ENCODE assay signal across 10 cellular contexts in the genomic region with DNA sequence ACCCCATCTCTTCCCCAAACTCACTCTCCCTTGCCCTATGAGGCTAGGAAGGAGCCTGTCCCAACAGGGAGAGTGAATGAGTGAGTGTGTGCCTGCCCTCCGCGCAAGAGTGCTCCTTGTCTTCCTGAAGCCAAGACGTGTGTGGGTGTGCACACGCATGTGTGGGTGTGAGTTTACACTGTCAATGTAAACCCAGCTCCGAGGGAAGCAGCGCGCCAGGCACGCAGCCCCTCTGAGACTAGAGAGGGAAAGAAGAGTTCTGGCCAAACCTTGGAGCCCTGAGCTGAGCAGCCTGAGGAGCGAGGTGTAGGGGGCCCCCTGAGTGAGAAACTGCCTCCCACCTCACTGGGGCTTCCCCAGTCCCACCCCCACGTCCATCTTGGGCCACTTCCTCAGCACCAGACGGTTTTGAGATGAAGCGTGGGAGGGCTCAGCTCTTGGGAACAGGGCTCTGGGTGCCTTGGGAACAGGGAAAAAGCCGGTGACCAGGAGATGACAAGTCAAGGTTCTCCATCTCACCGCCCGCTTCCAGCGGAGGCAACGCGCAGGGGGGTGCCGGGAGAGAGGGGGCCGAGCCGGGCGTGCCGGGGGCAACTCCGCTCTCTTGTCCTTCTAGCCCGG. TPM values are rescaled to one million over a fixed set of nuclear protein-coding genes. Genes with fewer than 3 reads are reported as not detected.
DNase-seq lines count a peak whose midpoint lies in the region; ATAC-seq and TF ChIP-seq lines count a peak whose summit lies in the region.
"Had no signal": no experiment of that assay in that cellular context is flagged by ENCODE, and none has a peak within 500 bp of the region (broad histone marks: within the 10 kb centered on the region; RNA-seq: fewer than 3 reads in every experiment).

No MANE protein-coding gene starts in this region.

- CTCF ChIA-PET in activated CD4-positive, alpha-beta T cell treated with anti-CD3 and anti-CD28 coated beads for 36 hours (lab: Charles Lee), result no interaction called here
- CTCF ChIA-PET in activated CD4-positive, alpha-beta T cell treated with anti-CD3 and anti-CD28 coated beads, Interleukin-2, amount 10 ng/mL, durations not matched to agents 7 days and 5 days (lab: Charles Lee), result no interaction called here

- no peaks in the 10 kb centered on the region for H3K9me3 ChIP-seq in endodermal cell (ENCODE audit: control insufficient read depth, low read length)
- no peaks in the 10 kb centered on the region for H3K9me3 ChIP-seq in thoracic aorta
- H3K9me3 ChIP-seq: thyroid gland had no signal

- H3K9me3 Mint-ChIP-seq in activated CD4-positive, alpha-beta T cell treated with anti-CD3 and anti-CD28 coated beads for 36 hours (ENCODE audit: low read depth), result no peaks in the 10 kb centered on the region
- no peaks in the 10 kb centered on the region for H3K9me3 Mint-ChIP-seq in activated CD4-positive, alpha-beta T cell treated with anti-CD3 and anti-CD28 coated beads, Interleukin-2, amount 10 ng/mL, durations not matched to agents 7 days and 5 days
- H3K9me3 Mint-ChIP-seq in endodermal cell, result no peaks in the 10 kb centered on the region
- H3K9me3 Mint-ChIP-seq in memory B cell, result peaks cover 3% of the 10 kb centered on the region

- peaks cover 36% of the 10 kb centered on the region for H3K4me1 Mint-ChIP-seq in activated CD4-positive, alpha-beta T cell treated with anti-CD3 and anti-CD28 coated beads for 36 hours
- H3K4me1 Mint-ChIP-seq in activated CD4-positive, alpha-beta T cell treated with anti-CD3 and anti-CD28 coated beads, Interleukin-2, amount 10 ng/mL, durations not matched to agents 7 days and 5 days, result peaks cover 27% of the 10 kb centered on the region
- peaks cover 26% of the 10 kb centered on the region for H3K4me1 Mint-ChIP-seq in endodermal cell
- H3K4me1 Mint-ChIP-seq in memory B cell, result peaks cover 18% of the 10 kb centered on the region

- H3K27me3 ChIP-seq in endodermal cell (ENCODE audit: control insufficient read depth, insufficient read depth, low read length, poor library complexity, severe bottlenecking) (peaks cover 73% of the 10 kb centered on the region), thoracic aorta (replicated peaks; ENCODE audit: insufficient read depth) (no peaks in the 10 kb centered on the region)

- no peak overlapping the region for H3K9ac ChIP-seq in endodermal cell (ENCODE audit: extremely low read depth, low read length, poor library complexity, severe bottlenecking)

- no peak for ATAC-seq in activated CD4-positive, alpha-beta T cell treated with anti-CD3 and anti-CD28 coated beads for 36 hours
- ATAC-seq in memory B cell (ENCODE audit: low read depth) (no peak), thoracic aorta (ENCODE audit: insufficient number of reproducible peaks, low FRiP score, low read depth) (no peak), GM21360 (IDR thresholded peaks at IDR 0.05; ENCODE audit: unreplicated experiment) (no peak)
- ATAC-seq: left lobe of liver had no signal

- no peak overlapping the region for H3K27ac Mint-ChIP-seq in activated CD4-positive, alpha-beta T cell treated with anti-CD3 and anti-CD28 coated beads for 36 hours
- H3K27ac Mint-ChIP-seq in activated CD4-positive, alpha-beta T cell treated with anti-CD3 and anti-CD28 coated beads, Interleukin-2, amount 10 ng/mL, durations not matched to agents 7 days and 5 days, result no peak overlapping the region
- H3K27ac Mint-ChIP-seq in endodermal cell, result no peak overlapping the region
- no peak overlapping the region for H3K27ac Mint-ChIP-seq in memory B cell

- H3K4me3 ChIP-seq in endodermal cell (ENCODE audit: low read length) (peak overlapping the region; percentile 20), thoracic aorta (peak overlapping the region; percentile 80)

- POLR2A ChIA-PET in activated CD4-positive, alpha-beta T cell treated with anti-CD3 and anti-CD28 coated beads for 36 hours (lab: Charles Lee), result no interaction called here
- POLR2A ChIA-PET in activated CD4-positive, alpha-beta T cell treated with anti-CD3 and anti-CD28 coated beads, Interleukin-2, amount 10 ng/mL, durations not matched to agents 7 days and 5 days (lab: Charles Lee), result no interaction called here

- TF ChIP-seq CTCF in endodermal cell (conservative IDR thresholded peaks at IDR 0.05), result no peak
- no peak for TF ChIP-seq CTCF in thoracic aorta (IDR thresholded peaks at IDR 0.05)

- peaks cover 52% of the 10 kb centered on the region for H3K27me3 Mint-ChIP-seq in activated CD4-positive, alpha-beta T cell treated with anti-CD3 and anti-CD28 coated beads for 36 hours
- H3K27me3 Mint-ChIP-seq in activated CD4-positive, alpha-beta T cell treated with anti-CD3 and anti-CD28 coated beads, Interleukin-2, amount 10 ng/mL, durations not matched to agents 7 days and 5 days, result peaks cover 75% of the 10 kb centered on the region
- H3K27me3 Mint-ChIP-seq in endodermal cell (ENCODE audit: insufficient read depth) (peaks cover 73% of the 10 kb centered on the region), memory B cell (peaks cover 36% of the 10 kb centered on the region)

- peak; percentile 30 for DNase-seq in activated CD4-positive, alpha-beta T cell treated with anti-CD3 and anti-CD28 coated beads for 36 hours
- no peak for DNase-seq in activated CD4-positive, alpha-beta T cell treated with anti-CD3 and anti-CD28 coated beads, Interleukin-2, amount 10 ng/mL, durations not matched to agents 7 days and 5 days
- peak; percentile 81 for DNase-seq in endodermal cell
- no peak for DNase-seq in memory B cell (ENCODE audit: low spot score in 2 of 2)
- peak; percentile 27 for DNase-seq in thoracic aorta (ENCODE audit: low spot score)
- DNase-seq in NOMO-1 treated with DMSO at 0.1 percent for 48 hours (lab: John Stamatoyannopoulos, UW; ENCODE audit: unreplicated experiment), result no peak
- no peak for DNase-seq in amniotic stem cell (lab: John Stamatoyannopoulos, UW)
- DNase-seq: thyroid gland had no signal

- H3K36me3 Mint-ChIP-seq in activated CD4-positive, alpha-beta T cell treated with anti-CD3 and anti-CD28 coated beads for 36 hours (ENCODE audit: low read depth), result no peaks in the 10 kb centered on the region
- H3K36me3 Mint-ChIP-seq in activated CD4-positive, alpha-beta T cell treated with anti-CD3 and anti-CD28 coated beads, Interleukin-2, amount 10 ng/mL, durations not matched to agents 7 days and 5 days (ENCODE audit: low read depth), result peaks cover 2% of the 10 kb centered on the region
- H3K36me3 Mint-ChIP-seq in endodermal cell (ENCODE audit: low read depth) (no peaks in the 10 kb centered on the region), memory B cell (peaks cover 2% of the 10 kb centered on the region)

- WGBS in endodermal cell (ENCODE audit: insufficient coverage in 1 of 2, insufficient read length in 1 of 2), 2 experiments, result 9 to 14% methylated on average over 17 to 25 of the region's 25 CpGs

- H3K27ac ChIP-seq in endodermal cell (ENCODE audit: low read depth, low read length) (no peak overlapping the region), thoracic aorta (peak overlapping the region; percentile 94 to 99)
- H3K27ac ChIP-seq: thyroid gland had no signal

- H3K36me3 ChIP-seq in endodermal cell (ENCODE audit: control insufficient read depth, insufficient read depth, low read length), result no peaks in the 10 kb centered on the region
- H3K36me3 ChIP-seq in thoracic aorta, result no peaks in the 10 kb centered on the region
- H3K36me3 ChIP-seq: thyroid gland had no signal

- intact Hi-C loops in activated CD4-positive, alpha-beta T cell treated with anti-CD3 and anti-CD28 coated beads for 36 hours (cut with DNase I, micrococcal nuclease), result no loop called here

- peaks cover 4% of the 10 kb centered on the region for H3K4me1 ChIP-seq in endodermal cell (ENCODE audit: control insufficient read depth, insufficient read depth, low read length)
- peaks cover 6 to 46% of the 10 kb centered on the region in 2 donors for H3K4me1 ChIP-seq in thoracic aorta (ENCODE audit: control insufficient read depth in 1 of 2, low read depth in 2 of 2)

- H3K4me3 Mint-ChIP-seq in activated CD4-positive, alpha-beta T cell treated with anti-CD3 and anti-CD28 coated beads for 36 hours, result no peak overlapping the region
- no peak overlapping the region for H3K4me3 Mint-ChIP-seq in activated CD4-positive, alpha-beta T cell treated with anti-CD3 and anti-CD28 coated beads, Interleukin-2, amount 10 ng/mL, durations not matched to agents 7 days and 5 days
- H3K4me3 Mint-ChIP-seq in endodermal cell, result peak overlapping the region; percentile 51
- H3K4me3 Mint-ChIP-seq in memory B cell, result peak overlapping the region; percentile 43

RNA-seq across cellular contexts. Expression of a gene that starts 5.1 kb away (rescaled TPM):
- not detected for total RNA-seq in activated CD4-positive, alpha-beta T cell treated with anti-CD3 and anti-CD28 coated beads for 36 hours
- not detected for total RNA-seq in activated CD4-positive, alpha-beta T cell treated with anti-CD3 and anti-CD28 coated beads, Interleukin-2, amount 10 ng/mL, durations not matched to agents 7 days and 5 days
- total RNA-seq in endodermal cell (under 1 TPM; 0.15 to 0.79 TPM), thoracic aorta (10 to 100 TPM; 26.4 to 51.1 TPM)
- 12.8 TPM for polyA plus RNA-seq in endodermal cell (2013, experiment 1 of 2)
- 12.5 TPM for polyA plus RNA-seq in endodermal cell (2013, experiment 2 of 2)

Comparison
In these comparisons a context has a peak if more than half of its experiments do, and no peak if none do; other contexts are left out.
1. DNase-seq: peak in activated CD4-positive, alpha-beta T cell treated with anti-CD3 and anti-CD28 coated beads for 36 hours (single experiment), endodermal cell (single experiment) and thoracic aorta (single experiment); none in activated CD4-positive, alpha-beta T cell treated with anti-CD3 and anti-CD28 coated beads, Interleukin-2, amount 10 ng/mL, durations not matched to agents 7 days and 5 days (single experiment), memory B cell (0 of 2), NOMO-1 treated with DMSO at 0.1 percent for 48 hours (single experiment) and amniotic stem cell (single experiment).
2. H3K4me3 Mint-ChIP-seq: peak in endodermal cell (single experiment) and memory B cell (single experiment); none in activated CD4-positive, alpha-beta T cell treated with anti-CD3 and anti-CD28 coated beads for 36 hours (single experiment) and activated CD4-positive, alpha-beta T cell treated with anti-CD3 and anti-CD28 coated beads, Interleukin-2, amount 10 ng/mL, durations not matched to agents 7 days and 5 days (single experiment).
3. RNA of a gene that starts 5.1 kb away (total RNA-seq): 26.4 to 51.1 TPM in thoracic aorta; 0.15 to 0.79 TPM in endodermal cell, not detected in activated CD4-positive, alpha-beta T cell treated with anti-CD3 and anti-CD28 coated beads for 36 hours and not detected in activated CD4-positive, alpha-beta T cell treated with anti-CD3 and anti-CD28 coated beads, Interleukin-2, amount 10 ng/mL, durations not matched to agents 7 days and 5 days; every median in the first group is over 10 times any median in the second.